ENCODE assay signal across 19 cellular contexts in the genomic region with DNA sequence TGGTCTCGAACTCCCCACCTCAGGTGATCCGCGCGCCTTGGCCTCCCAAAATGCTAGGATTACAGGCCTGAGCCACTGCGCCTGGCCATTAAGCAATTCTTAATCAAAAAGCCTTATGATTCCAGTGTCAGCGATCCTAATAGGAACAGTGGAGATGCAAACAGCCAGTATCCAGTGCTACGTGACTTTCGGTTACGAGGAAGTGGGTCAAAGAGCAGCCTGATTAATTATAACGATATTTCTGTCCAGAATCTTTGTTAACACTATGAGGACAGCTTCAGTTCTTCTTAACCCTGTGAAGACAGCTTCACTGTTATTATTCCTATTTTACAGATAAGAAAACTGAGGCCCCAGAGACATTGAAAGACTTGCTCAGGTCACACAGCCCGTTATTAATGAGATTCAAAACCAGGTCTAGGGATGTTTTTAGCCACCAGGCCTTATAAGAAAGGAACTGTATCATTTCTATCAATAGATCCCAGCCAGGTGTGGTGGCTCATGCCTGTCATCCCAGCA.
"Had no signal": no experiment of that assay in that cellular context is flagged by ENCODE, and none has a peak within 500 bp of the region (broad histone marks: within the 10 kb centered on the region; RNA-seq: fewer than 3 reads in every experiment).

No MANE protein-coding gene starts in this region.

- H2AFZ ChIP-seq: parathyroid adenoma had no signal

- H3K9me3 ChIP-seq: body of pancreas had no signal

- H3K27ac Mint-ChIP-seq: activated CD4-positive, alpha-beta memory T cell treated with anti-CD3 and anti-CD28 coated beads, Interleukin-2, amount 10 ng/mL, durations not matched to agents 7 days and 5 days; activated CD4-positive, alpha-beta T cell treated with anti-CD3 and anti-CD28 coated beads for 36 hours; activated naive CD8-positive, alpha-beta T cell; naive thymus-derived CD8-positive, alpha-beta T cell; T-helper 1 cell treated with Interleukin-12 subunit alpha and Interleukin-12 subunit beta and Interleukin-4 antibody, amounts not matched to agents 30 μg/mL and 1 μg/mL, for 36 hours; type B pancreatic cell had no signal

- H3K9ac ChIP-seq: parathyroid adenoma had no signal

- H3K27me3 Mint-ChIP-seq: memory B cell, type B pancreatic cell had no signal

- H3K27me3 ChIP-seq: body of pancreas had no signal

- H3K27ac ChIP-seq: body of pancreas, parathyroid adenoma had no signal

- H3K4me3 Mint-ChIP-seq: activated CD4-positive, alpha-beta memory T cell treated with anti-CD3 and anti-CD28 coated beads, Interleukin-2, amount 10 ng/mL, durations not matched to agents 7 days and 5 days; activated CD4-positive, alpha-beta T cell treated with anti-CD3 and anti-CD28 coated beads for 36 hours; activated naive CD8-positive, alpha-beta T cell; activated T-cell treated with anti-CD3 and anti-CD28 coated beads, Interleukin-2, amount 50 U/mL, for 4 hours; central memory CD8-positive, alpha-beta T cell; naive thymus-derived CD8-positive, alpha-beta T cell; T-helper 1 cell treated with Interleukin-12 subunit alpha and Interleukin-12 subunit beta and Interleukin-4 antibody, amounts not matched to agents 30 μg/mL and 1 μg/mL, for 36 hours; type B pancreatic cell had no signal

- H3K4me3 ChIP-seq: body of pancreas, coronary artery had no signal

- ATAC-seq: activated CD4-positive, alpha-beta T cell treated with anti-CD3 and anti-CD28 coated beads for 36 hours; activated T-cell treated with anti-CD3 and anti-CD28 coated beads, Interleukin-2, amount 50 U/mL, for 4 hours; body of pancreas; naive thymus-derived CD8-positive, alpha-beta T cell; stimulated activated naive CD8-positive, alpha-beta T cell treated with anti-CD3 and anti-CD28 coated beads, Interleukin-15, Interleukin-2, amounts not matched to agents 100 U/mL and 50 U/mL, for 24 hours had no signal

- DNase-seq: activated CD4-positive, alpha-beta memory T cell treated with anti-CD3 and anti-CD28 coated beads, Interleukin-2, amount 10 ng/mL, durations not matched to agents 7 days and 5 days; activated CD4-positive, alpha-beta T cell treated with anti-CD3 and anti-CD28 coated beads for 36 hours; activated gamma-delta T cell; activated T-cell treated with anti-CD3 and anti-CD28 coated beads, Interleukin-2, amount 50 U/mL, for 4 hours; effector CD8-positive, alpha-beta T cell; glutamatergic neuron; left ventricle myocardium superior; naive thymus-derived CD8-positive, alpha-beta T cell; stimulated activated CD4-positive, alpha-beta T cell treated with anti-CD3 and anti-CD28 coated beads, Interleukin-15, amount 100 ng/mL, for 24 hours; stimulated activated CD4-positive, alpha-beta T cell treated with anti-CD3 and anti-CD28 coated beads, Interleukin-4, amount 100 ng/mL, for 24 hours; stimulated activated naive CD8-positive, alpha-beta T cell treated with anti-CD3 and anti-CD28 coated beads, Interleukin-15, Interleukin-2, amounts not matched to agents 100 U/mL and 50 U/mL, for 24 hours had no signal

- H3K79me2 ChIP-seq: parathyroid adenoma had no signal

- H3K4me1 Mint-ChIP-seq: activated CD4-positive, alpha-beta memory T cell treated with anti-CD3 and anti-CD28 coated beads, Interleukin-2, amount 10 ng/mL, durations not matched to agents 7 days and 5 days; activated CD4-positive, alpha-beta T cell treated with anti-CD3 and anti-CD28 coated beads for 36 hours; central memory CD8-positive, alpha-beta T cell had no signal

- H3K4me1 ChIP-seq: body of pancreas, parathyroid adenoma had no signal

- H3K36me3 Mint-ChIP-seq: activated naive CD8-positive, alpha-beta T cell; memory B cell; naive thymus-derived CD8-positive, alpha-beta T cell; type B pancreatic cell had no signal
